Comparison of ENCODE assay signal across 1 cellular context in genomic region chr7:45024126-45024744, GRCh38.
TF ChIP-seq lines count a peak whose summit lies in the region.

No MANE protein-coding gene starts in this region.

TF ChIP-seq in WTC11, 78 proteins besides CTCF, POLR2A, EP300 and RAD21 (continued from another document):
- TF ChIP-seq GTF2I (CRISPR knock-in tag; conservative IDR thresholded peaks at IDR 0.05) (no peak), ZBTB43 (CRISPR knock-in tag; IDR thresholded peaks at IDR 0.05) (no peak), TCF7 (CRISPR knock-in tag; IDR thresholded peaks at IDR 0.05; ENCODE audit: low read depth) (no peak), ATF1 (CRISPR knock-in tag; IDR thresholded peaks at IDR 0.05) (no peak), ZNF396 (CRISPR knock-in tag; IDR thresholded peaks at IDR 0.05; ENCODE audit: borderline replicate concordance) (no peak), ZNF416 (CRISPR knock-in tag; IDR thresholded peaks at IDR 0.05) (no peak)
- TF ChIP-seq, protein P1, sequence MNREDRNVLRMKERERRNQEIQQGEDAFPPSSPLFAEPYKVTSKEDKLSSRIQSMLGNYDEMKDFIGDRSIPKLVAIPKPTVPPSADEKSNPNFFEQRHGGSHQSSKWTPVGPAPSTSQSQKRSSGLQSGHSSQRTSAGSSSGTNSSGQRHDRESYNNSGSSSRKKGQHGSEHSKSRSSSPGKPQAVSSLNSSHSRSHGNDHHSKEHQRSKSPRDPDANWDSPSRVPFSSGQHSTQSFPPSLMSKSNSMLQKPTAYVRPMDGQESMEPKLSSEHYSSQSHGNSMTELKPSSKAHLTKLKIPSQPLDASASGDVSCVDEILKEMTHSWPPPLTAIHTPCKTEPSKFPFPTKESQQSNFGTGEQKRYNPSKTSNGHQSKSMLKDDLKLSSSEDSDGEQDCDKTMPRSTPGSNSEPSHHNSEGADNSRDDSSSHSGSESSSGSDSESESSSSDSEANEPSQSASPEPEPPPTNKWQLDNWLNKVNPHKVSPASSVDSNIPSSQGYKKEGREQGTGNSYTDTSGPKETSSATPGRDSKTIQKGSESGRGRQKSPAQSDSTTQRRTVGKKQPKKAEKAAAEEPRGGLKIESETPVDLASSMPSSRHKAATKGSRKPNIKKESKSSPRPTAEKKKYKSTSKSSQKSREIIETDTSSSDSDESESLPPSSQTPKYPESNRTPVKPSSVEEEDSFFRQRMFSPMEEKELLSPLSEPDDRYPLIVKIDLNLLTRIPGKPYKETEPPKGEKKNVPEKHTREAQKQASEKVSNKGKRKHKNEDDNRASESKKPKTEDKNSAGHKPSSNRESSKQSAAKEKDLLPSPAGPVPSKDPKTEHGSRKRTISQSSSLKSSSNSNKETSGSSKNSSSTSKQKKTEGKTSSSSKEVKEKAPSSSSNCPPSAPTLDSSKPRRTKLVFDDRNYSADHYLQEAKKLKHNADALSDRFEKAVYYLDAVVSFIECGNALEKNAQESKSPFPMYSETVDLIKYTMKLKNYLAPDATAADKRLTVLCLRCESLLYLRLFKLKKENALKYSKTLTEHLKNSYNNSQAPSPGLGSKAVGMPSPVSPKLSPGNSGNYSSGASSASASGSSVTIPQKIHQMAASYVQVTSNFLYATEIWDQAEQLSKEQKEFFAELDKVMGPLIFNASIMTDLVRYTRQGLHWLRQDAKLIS (CRISPR knock-in tag; IDR thresholded peaks at IDR 0.05; ENCODE audit: borderline replicate concordance), result no peak
- TF ChIP-seq, protein P2, sequence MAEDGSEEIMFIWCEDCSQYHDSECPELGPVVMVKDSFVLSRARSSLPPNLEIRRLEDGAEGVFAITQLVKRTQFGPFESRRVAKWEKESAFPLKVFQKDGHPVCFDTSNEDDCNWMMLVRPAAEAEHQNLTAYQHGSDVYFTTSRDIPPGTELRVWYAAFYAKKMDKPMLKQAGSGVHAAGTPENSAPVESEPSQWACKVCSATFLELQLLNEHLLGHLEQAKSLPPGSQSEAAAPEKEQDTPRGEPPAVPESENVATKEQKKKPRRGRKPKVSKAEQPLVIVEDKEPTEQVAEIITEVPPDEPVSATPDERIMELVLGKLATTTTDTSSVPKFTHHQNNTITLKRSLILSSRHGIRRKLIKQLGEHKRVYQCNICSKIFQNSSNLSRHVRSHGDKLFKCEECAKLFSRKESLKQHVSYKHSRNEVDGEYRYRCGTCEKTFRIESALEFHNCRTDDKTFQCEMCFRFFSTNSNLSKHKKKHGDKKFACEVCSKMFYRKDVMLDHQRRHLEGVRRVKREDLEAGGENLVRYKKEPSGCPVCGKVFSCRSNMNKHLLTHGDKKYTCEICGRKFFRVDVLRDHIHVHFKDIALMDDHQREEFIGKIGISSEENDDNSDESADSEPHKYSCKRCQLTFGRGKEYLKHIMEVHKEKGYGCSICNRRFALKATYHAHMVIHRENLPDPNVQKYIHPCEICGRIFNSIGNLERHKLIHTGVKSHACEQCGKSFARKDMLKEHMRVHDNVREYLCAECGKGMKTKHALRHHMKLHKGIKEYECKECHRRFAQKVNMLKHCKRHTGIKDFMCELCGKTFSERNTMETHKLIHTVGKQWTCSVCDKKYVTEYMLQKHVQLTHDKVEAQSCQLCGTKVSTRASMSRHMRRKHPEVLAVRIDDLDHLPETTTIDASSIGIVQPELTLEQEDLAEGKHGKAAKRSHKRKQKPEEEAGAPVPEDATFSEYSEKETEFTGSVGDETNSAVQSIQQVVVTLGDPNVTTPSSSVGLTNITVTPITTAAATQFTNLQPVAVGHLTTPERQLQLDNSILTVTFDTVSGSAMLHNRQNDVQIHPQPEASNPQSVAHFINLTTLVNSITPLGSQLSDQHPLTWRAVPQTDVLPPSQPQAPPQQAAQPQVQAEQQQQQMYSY (CRISPR knock-in tag; IDR thresholded peaks at IDR 0.05), result no peak
